In genomic region chr10:8337332-8337651, GRCh38 we compare ENCODE assay signal across 25 cellular contexts.
"Had no signal": no experiment of that assay in that cellular context is flagged by ENCODE, and none has a peak within 500 bp of the region (broad histone marks: within the 10 kb centered on the region; RNA-seq: fewer than 3 reads in every experiment).

No MANE protein-coding gene starts in this region.

- H3K27ac Mint-ChIP-seq: activated B cell treated with CpG ODN at 0.5 μM for 24 hours; activated naive CD8-positive, alpha-beta T cell treated with anti-CD3 and anti-CD28 coated beads for 36 hours; activated T-helper 17 cell treated with anti-CD3 and anti-CD28 coated beads, Interleukin-2, amount 50 U/mL, for 72 hours; brain; effector memory CD8-positive, alpha-beta T cell; progenitor cell of endocrine pancreas had no signal

- H3K9me3 Mint-ChIP-seq: effector memory CD8-positive, alpha-beta T cell had no signal

- H3K4me3 Mint-ChIP-seq: activated B cell treated with CpG ODN at 0.5 μM for 24 hours; activated naive CD8-positive, alpha-beta T cell treated with anti-CD3 and anti-CD28 coated beads for 36 hours; activated T-helper 17 cell treated with anti-CD3 and anti-CD28 coated beads, Interleukin-2, amount 50 U/mL, for 72 hours; brain; effector memory CD8-positive, alpha-beta T cell; naive B cell; stimulated activated effector memory CD8-positive, alpha-beta T cell treated with anti-CD3 and anti-CD28 coated beads, Interleukin-12 subunit alpha, Interleukin-12 subunit beta, amount 100 ng/mL, for 72 hours had no signal

- H3K27me3 Mint-ChIP-seq: activated naive CD8-positive, alpha-beta T cell treated with anti-CD3 and anti-CD28 coated beads for 36 hours; activated T-helper 17 cell treated with anti-CD3 and anti-CD28 coated beads, Interleukin-2, amount 50 U/mL, for 72 hours; effector memory CD8-positive, alpha-beta T cell had no signal

- DNase-seq: activated B cell treated with CpG ODN at 0.5 μM for 24 hours; activated CD4-positive, alpha-beta T cell treated with anti-CD3 and anti-CD28 coated beads for 4 hours; activated naive CD8-positive, alpha-beta T cell treated with anti-CD3 and anti-CD28 coated beads for 36 hours; effector memory CD8-positive, alpha-beta T cell; erythroblast; left cardiac atrium; left ventricle myocardium superior; mammary epithelial cell; naive B cell; ovary; right lobe of liver; stimulated activated CD4-positive, alpha-beta T cell treated with anti-CD3 and anti-CD28 coated beads, Interleukin-12 subunit alpha, Interleukin-12 subunit beta, amount 100 ng/mL, for 4 hours; stimulated activated CD4-positive, alpha-beta T cell treated with anti-CD3 and anti-CD28 coated beads, Interleukin-4, amount 100 ng/mL, for 24 hours; stomach; tibial artery; upper lobe of right lung had no signal

- ATAC-seq: activated T-helper 17 cell treated with anti-CD3 and anti-CD28 coated beads, Interleukin-2, amount 50 U/mL, for 72 hours; effector memory CD8-positive, alpha-beta T cell; gastroesophageal sphincter; left cardiac atrium; left ventricle myocardium superior; stimulated activated effector memory CD8-positive, alpha-beta T cell treated with anti-CD3 and anti-CD28 coated beads, Interleukin-12 subunit alpha, Interleukin-12 subunit beta, amount 100 ng/mL, for 72 hours had no signal

- H3K4me3 ChIP-seq: ascending aorta, cardiac muscle cell, coronary artery, gastroesophageal sphincter, hepatocyte, ovary, right lobe of liver, stomach, tibial artery, upper lobe of right lung had no signal

- H3K36me3 Mint-ChIP-seq: activated naive CD8-positive, alpha-beta T cell treated with anti-CD3 and anti-CD28 coated beads for 36 hours; brain; naive B cell had no signal
